Comparison of ENCODE assay signal across 10 cellular contexts in genomic region chr21:35616090-35616489, GRCh38.
DNase-seq lines count a peak whose midpoint lies in the region; ATAC-seq and TF ChIP-seq lines count a peak whose summit lies in the region.
"Had no signal": no experiment of that assay in that cellular context is flagged by ENCODE, and none has a peak within 500 bp of the region (broad histone marks: within the 10 kb centered on the region; RNA-seq: fewer than 3 reads in every experiment).

No MANE protein-coding gene starts in this region.

- no peaks in the 10 kb centered on the region for H4K20me1 ChIP-seq in Loucy (ENCODE audit: insufficient read depth, low read length, poor library complexity, severe bottlenecking)

- no peak overlapping the region for H3K4me3 ChIP-seq in CD4-positive, CD25-positive, alpha-beta regulatory T cell (ENCODE audit: low read depth, low read length)
- no peak overlapping the region for H3K4me3 ChIP-seq in Loucy (ENCODE audit: low read length, poor library complexity, severe bottlenecking)
- H3K4me3 ChIP-seq: coronary artery, SK-N-MC had no signal

- H3K9me2 ChIP-seq in Loucy (replicated peaks; ENCODE audit: low read depth, low read length), result no peaks in the 10 kb centered on the region

- no peaks in the 10 kb centered on the region for H3K9me3 ChIP-seq in CD4-positive, CD25-positive, alpha-beta regulatory T cell (ENCODE audit: control insufficient read depth in 2 of 2, low read length in 2 of 2)
- no peaks in the 10 kb centered on the region for H3K9me3 ChIP-seq in Loucy (ENCODE audit: insufficient read depth, low read depth, low read length)

- H3K4me1 ChIP-seq in CD4-positive, CD25-positive, alpha-beta regulatory T cell (ENCODE audit: control insufficient read depth, insufficient read depth, low read length, poor library complexity, severe bottlenecking), result no peaks in the 10 kb centered on the region
- no peaks in the 10 kb centered on the region for H3K4me1 ChIP-seq in Loucy (ENCODE audit: insufficient read depth, low read length, poor library complexity, severe bottlenecking)

- H3K4me3 Mint-ChIP-seq in CD4-positive, CD25-positive, alpha-beta regulatory T cell, result no peak overlapping the region

- DNase-seq in CD4-positive, CD25-positive, alpha-beta regulatory T cell, result peak in 2 of 3 donors; percentile 14 to 29
- DNase-seq in brain pericyte (ENCODE audit: low read depth, low spot score) (peak; percentile 29), myocyte (ENCODE audit: low read depth) (peak; percentile 76), iPS-NIHi11 (ENCODE audit: low spot score) (no peak), DMS79 (lab: John Stamatoyannopoulos, UW) (no peak)
- no peak for DNase-seq in activated CD4-positive, alpha-beta T cell treated with anti-CD3 and anti-CD28 coated beads, Interleukin-2, amount 50 U/mL, for 4 hours

- H3F3A ChIP-seq in Loucy (ENCODE audit: low read depth), result no peaks in the 10 kb centered on the region

- no peaks in the 10 kb centered on the region for H3K4me1 Mint-ChIP-seq in CD4-positive, CD25-positive, alpha-beta regulatory T cell

- H3K27ac Mint-ChIP-seq in CD4-positive, CD25-positive, alpha-beta regulatory T cell, result no peak overlapping the region

- peaks cover 0 to 3% (median 0%) of the 10 kb centered on the region in 7 donors for H3K9me3 Mint-ChIP-seq in CD4-positive, CD25-positive, alpha-beta regulatory T cell

- ATAC-seq in CD4-positive, CD25-positive, alpha-beta regulatory T cell (ENCODE audit: low read depth in 2 of 2), result no peak
- no peak for ATAC-seq in GM21423 (IDR thresholded peaks at IDR 0.05; ENCODE audit: unreplicated experiment)

- peaks cover 26% of the 10 kb centered on the region for H3K27me3 ChIP-seq in CD4-positive, CD25-positive, alpha-beta regulatory T cell (ENCODE audit: control insufficient read depth, insufficient read depth, low read length)
- no peaks in the 10 kb centered on the region for H3K27me3 ChIP-seq in Loucy (ENCODE audit: insufficient read depth, low read length, poor library complexity, severe bottlenecking)

- no peak overlapping the region for H3K27ac ChIP-seq in CD4-positive, CD25-positive, alpha-beta regulatory T cell (ENCODE audit: insufficient read depth, low read length, poor library complexity, severe bottlenecking)
- H3K27ac ChIP-seq: coronary artery, SK-N-MC had no signal

- H3K9ac ChIP-seq in Loucy (ENCODE audit: low read depth, low read length, poor library complexity, severe bottlenecking), result no peak overlapping the region

- H3K36me3 ChIP-seq in CD4-positive, CD25-positive, alpha-beta regulatory T cell (ENCODE audit: control insufficient read depth, insufficient read depth, low read length), result no peaks in the 10 kb centered on the region
- H3K36me3 ChIP-seq in Loucy (ENCODE audit: insufficient read depth, low read length), result no peaks in the 10 kb centered on the region

- H3K79me2 ChIP-seq in Loucy (ENCODE audit: insufficient read depth, low read length), result no peaks in the 10 kb centered on the region

- H2AFZ ChIP-seq in Loucy (ENCODE audit: low read length), result no peak overlapping the region

- TF ChIP-seq CTCF in Loucy (conservative IDR thresholded peaks at IDR 0.05; ENCODE audit: low read length), result peak; percentile 53

- no peaks in the 10 kb centered on the region for H3K36me3 Mint-ChIP-seq in CD4-positive, CD25-positive, alpha-beta regulatory T cell

- H3K4me2 ChIP-seq in Loucy (ENCODE audit: low read depth, low read length, poor library complexity, severe bottlenecking), result no peak overlapping the region

- peaks cover 40% of the 10 kb centered on the region for H3K27me3 Mint-ChIP-seq in CD4-positive, CD25-positive, alpha-beta regulatory T cell

Comparison
In these comparisons a context has a peak if more than half of its experiments do, and no peak if none do; other contexts are left out.
1. DNase-seq: peak in CD4-positive, CD25-positive, alpha-beta regulatory T cell (2 of 3), brain pericyte (single experiment) and myocyte (single experiment); none in iPS-NIHi11 (single experiment), DMS79 (single experiment) and activated CD4-positive, alpha-beta T cell treated with anti-CD3 and anti-CD28 coated beads, Interleukin-2, amount 50 U/mL, for 4 hours (0 of 2).